In the genomic region with DNA sequence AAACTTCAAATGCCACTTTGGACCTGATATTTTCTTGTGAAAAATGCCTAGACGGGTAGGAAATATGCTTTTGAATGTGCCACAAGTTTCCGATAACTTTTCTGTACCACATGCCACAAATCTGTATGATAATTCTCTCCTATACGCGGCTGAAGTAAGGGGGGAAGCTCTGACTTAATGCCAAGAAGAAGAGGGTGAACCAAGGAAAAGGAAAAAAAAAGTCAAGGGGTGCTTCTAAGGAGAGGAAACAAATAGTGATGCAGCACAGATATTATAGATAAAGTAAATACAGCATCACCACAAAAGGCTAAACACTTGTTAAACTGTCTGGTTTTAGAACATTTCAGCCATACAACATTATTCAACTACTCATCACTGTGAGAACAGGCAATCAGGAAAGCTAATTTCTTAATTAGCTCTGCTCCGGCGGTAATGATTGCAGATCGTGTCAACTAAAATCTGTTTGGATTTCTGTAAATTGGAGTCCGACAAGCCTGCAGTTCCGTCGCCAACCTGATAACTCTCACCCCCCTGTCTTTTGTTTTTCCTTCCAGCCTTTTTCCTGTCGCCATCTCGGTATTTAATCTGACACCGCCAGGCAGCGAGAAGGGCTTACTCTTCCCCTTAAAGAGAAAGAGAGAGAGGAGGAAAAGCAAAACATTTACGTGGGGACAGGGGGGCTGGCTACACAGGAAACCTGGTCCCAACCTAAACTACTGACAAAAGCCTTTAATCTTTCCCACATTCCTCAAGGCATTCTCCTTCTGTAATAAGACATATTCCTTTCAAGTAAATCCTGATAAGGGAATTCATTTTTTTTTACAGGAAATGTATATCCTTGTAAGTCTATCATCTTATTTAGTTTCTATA, we compare ENCODE assay signal across 7 cellular contexts.
DNase-seq lines count a peak whose midpoint lies in the region; ATAC-seq and TF ChIP-seq lines count a peak whose summit lies in the region.

No MANE protein-coding gene starts in this region.

- no peak for ATAC-seq in GM19324 (IDR thresholded peaks at IDR 0.05; ENCODE audit: low FRiP score, unreplicated experiment)

- H3K4me1 Mint-ChIP-seq in HFFc6 (ENCODE audit: low read depth), result peaks cover 83% of the 10 kb centered on the region
- peaks cover 89% of the 10 kb centered on the region for H3K4me1 Mint-ChIP-seq in stimulated activated naive CD8-positive, alpha-beta T cell treated with anti-CD3 and anti-CD28 coated beads, Interleukin-15, Interleukin-2, amounts not matched to agents 100 ng/mL and 50 ng/mL, for 24 hours (ENCODE audit: low read depth)

- H3K36me3 Mint-ChIP-seq in HFFc6 (ENCODE audit: low read depth), result peaks cover 5% of the 10 kb centered on the region
- H3K36me3 Mint-ChIP-seq in stimulated activated naive CD8-positive, alpha-beta T cell treated with anti-CD3 and anti-CD28 coated beads, Interleukin-15, Interleukin-2, amounts not matched to agents 100 ng/mL and 50 ng/mL, for 24 hours (ENCODE audit: low read depth), result peaks cover 5% of the 10 kb centered on the region

- H3K4me3 ChIP-seq in WI38 (ENCODE audit: low read depth, low read length), result peak overlapping the region; percentile 48

- 0 out of 2 replicates have a peak, but pooled peaks cover 2% of the 10 kb centered on the region for H3K27me3 Mint-ChIP-seq in HFFc6 (ENCODE audit: insufficient read depth)
- no peaks in the 10 kb centered on the region for H3K27me3 Mint-ChIP-seq in stimulated activated naive CD8-positive, alpha-beta T cell treated with anti-CD3 and anti-CD28 coated beads, Interleukin-15, Interleukin-2, amounts not matched to agents 100 ng/mL and 50 ng/mL, for 24 hours

- H3K27ac Mint-ChIP-seq in HFFc6, result peak overlapping the region; percentile 92
- H3K27ac Mint-ChIP-seq in stimulated activated naive CD8-positive, alpha-beta T cell treated with anti-CD3 and anti-CD28 coated beads, Interleukin-15, Interleukin-2, amounts not matched to agents 100 ng/mL and 50 ng/mL, for 24 hours, result peak overlapping the region; percentile 84

- H3K4me3 Mint-ChIP-seq in HFFc6, result peak overlapping the region; percentile 81
- peak overlapping the region; percentile 62 for H3K4me3 Mint-ChIP-seq in stimulated activated naive CD8-positive, alpha-beta T cell treated with anti-CD3 and anti-CD28 coated beads, Interleukin-15, Interleukin-2, amounts not matched to agents 100 ng/mL and 50 ng/mL, for 24 hours

- no peaks in the 10 kb centered on the region for H3K9me3 Mint-ChIP-seq in HFFc6
- H3K9me3 Mint-ChIP-seq in stimulated activated naive CD8-positive, alpha-beta T cell treated with anti-CD3 and anti-CD28 coated beads, Interleukin-15, Interleukin-2, amounts not matched to agents 100 ng/mL and 50 ng/mL, for 24 hours, result no peaks in the 10 kb centered on the region

- peak; percentile 46 for DNase-seq in HFFc6
- DNase-seq in iPS-NIHi11 (ENCODE audit: low spot score), result peak; percentile 42
- no peak for DNase-seq in stimulated activated CD4-positive, alpha-beta T cell treated with anti-CD3 and anti-CD28 coated beads, Interleukin-1b, Interleukin-23, amount 100 ng/mL, for 48 hours
- no peak for DNase-seq in NCI-H345 treated with DMSO at 0.1 percent for 48 hours (lab: John Stamatoyannopoulos, UW; ENCODE audit: unreplicated experiment)

- peak; percentile 61 for TF ChIP-seq CTCF in HFFc6 (IDR thresholded peaks at IDR 0.05)
- TF ChIP-seq CTCF in WI38 (IDR thresholded peaks at IDR 0.05; ENCODE audit: low read depth, low read length), result no peak; the same call in 1 of the 2 replicates

Comparison
In these comparisons a context has a peak if more than half of its experiments do, and no peak if none do; other contexts are left out.
1. DNase-seq: peak in HFFc6 (single experiment) and iPS-NIHi11 (single experiment); none in stimulated activated CD4-positive, alpha-beta T cell treated with anti-CD3 and anti-CD28 coated beads, Interleukin-1b, Interleukin-23, amount 100 ng/mL, for 48 hours (single experiment) and NCI-H345 treated with DMSO at 0.1 percent for 48 hours (single experiment).